8 cellular contexts compared by ENCODE assay signal in genomic region chr3:9352917-9353823, GRCh38. TPM values are rescaled to one million over a fixed set of nuclear protein-coding genes. Genes with fewer than 3 reads are reported as not detected.
A peak's percentile ranks its signal among the peaks of the same experiment; 100 is the strongest.
DNase-seq lines count a peak whose midpoint lies in the region; ATAC-seq and TF ChIP-seq lines count a peak whose summit lies in the region.

No MANE protein-coding gene starts in this region.

- H3K9me3 ChIP-seq in DOHH2 (ENCODE audit: control insufficient read depth, insufficient read depth, low read length): no peaks in the 10 kb centered on the region
- no peaks in the 10 kb centered on the region for H3K9me3 ChIP-seq in mucosa of descending colon

- H3K4me2 ChIP-seq in DOHH2 (ENCODE audit: low read length): no peak overlapping the region

- H3K4me1 ChIP-seq in DOHH2 (ENCODE audit: control insufficient read depth, low read length) (peaks cover 13% of the 10 kb centered on the region), mucosa of descending colon (ENCODE audit: low read depth) (peaks cover 20% of the 10 kb centered on the region)

- no peaks in the 10 kb centered on the region for H4K20me1 ChIP-seq in DOHH2 (ENCODE audit: control insufficient read depth, insufficient read depth, low read depth, low read length)

- H3K27me3 ChIP-seq in DOHH2 (ENCODE audit: control insufficient read depth, low read length): no peaks in the 10 kb centered on the region

- TF ChIP-seq CTCF in DOHH2 (IDR thresholded peaks at IDR 0.05; ENCODE audit: low read depth, low read length, poor library complexity, severe bottlenecking) (peak; percentile 97), mucosa of descending colon (IDR thresholded peaks at IDR 0.05) (peak; percentile 62)

- H3K79me2 ChIP-seq in DOHH2 (ENCODE audit: control insufficient read depth, low read length): no peaks in the 10 kb centered on the region

- H3K9me2 ChIP-seq in DOHH2 (replicated peaks; ENCODE audit: control insufficient read depth, low read length): no peaks in the 10 kb centered on the region

- intact Hi-C loops in mucosa of descending colon (cut with DNase I, micrococcal nuclease): no loop called here

- H3F3A ChIP-seq in DOHH2 (ENCODE audit: control insufficient read depth, insufficient read depth): peaks cover 2% of the 10 kb centered on the region; the same call in 1 of the 2 replicates

- no peak overlapping the region for H3K27ac ChIP-seq in DOHH2 (ENCODE audit: low read depth, low read length)

- ATAC-seq in HG02852 (IDR thresholded peaks at IDR 0.05; ENCODE audit: unreplicated experiment): peak; percentile 57
- peak; percentile 88 for ATAC-seq in mucosa of descending colon
- ATAC-seq in GM19324 (IDR thresholded peaks at IDR 0.05; ENCODE audit: low FRiP score, unreplicated experiment): no peak

- H3K4me3 ChIP-seq in DOHH2 (ENCODE audit: low read length) (no peak overlapping the region), mucosa of descending colon (no peak overlapping the region)

- H3K36me3 ChIP-seq in DOHH2 (ENCODE audit: control insufficient read depth, low read length) (no peaks in the 10 kb centered on the region), mucosa of descending colon (ENCODE audit: low read depth) (no peaks in the 10 kb centered on the region)

- DNase-seq in NCI-H774 (lab: John Stamatoyannopoulos, UW): peak; percentile 68
- peak; percentile 7 to 23 for DNase-seq in activated CD8-positive, alpha-beta memory T cell treated with anti-CD3 and anti-CD28 coated beads for 4 hours (ENCODE audit: low read depth in 2 of 2)
- peak; percentile 80 for DNase-seq in epidermal melanocyte (ENCODE audit: insufficient read length, low spot score)
- peak; percentile 56 to 86 (median 68) for DNase-seq in mucosa of descending colon
- peak; percentile 16 to 34 for DNase-seq in stimulated activated CD8-positive, alpha-beta memory T cell treated with anti-CD3 and anti-CD28 coated beads, Interleukin-7, amount 100 ng/mL, for 4 hours (ENCODE audit: low read depth in 2 of 2)

RNA-seq across cellular contexts. Expression of gene THUMPD3, which starts 9.7 kb away (rescaled TPM):
- total RNA-seq in mucosa of descending colon: 10 to 100 TPM; 30.0 to 34.0 (median 31.2) TPM

RNA-seq across cellular contexts. Expression of gene SETD5, which starts 44.2 kb away (rescaled TPM):
- total RNA-seq in mucosa of descending colon: 100 to 1,000 TPM in 2 of 3 donors, 10 to 100 TPM in 1; 94.8 to 132 (median 101) TPM

Comparison
In these comparisons a context has a peak if more than half of its experiments do, and no peak if none do; other contexts are left out.
1. DNase-seq: peak in every context shown above with its lines; median percentile 80 in epidermal melanocyte; 68 in NCI-H774; 68 in mucosa of descending colon; 25 in stimulated activated CD8-positive, alpha-beta memory T cell treated with anti-CD3 and anti-CD28 coated beads, Interleukin-7, amount 100 ng/mL, for 4 hours; 15 in activated CD8-positive, alpha-beta memory T cell treated with anti-CD3 and anti-CD28 coated beads for 4 hours.